ENCODE assay signal across 16 cellular contexts in the genomic region with DNA sequence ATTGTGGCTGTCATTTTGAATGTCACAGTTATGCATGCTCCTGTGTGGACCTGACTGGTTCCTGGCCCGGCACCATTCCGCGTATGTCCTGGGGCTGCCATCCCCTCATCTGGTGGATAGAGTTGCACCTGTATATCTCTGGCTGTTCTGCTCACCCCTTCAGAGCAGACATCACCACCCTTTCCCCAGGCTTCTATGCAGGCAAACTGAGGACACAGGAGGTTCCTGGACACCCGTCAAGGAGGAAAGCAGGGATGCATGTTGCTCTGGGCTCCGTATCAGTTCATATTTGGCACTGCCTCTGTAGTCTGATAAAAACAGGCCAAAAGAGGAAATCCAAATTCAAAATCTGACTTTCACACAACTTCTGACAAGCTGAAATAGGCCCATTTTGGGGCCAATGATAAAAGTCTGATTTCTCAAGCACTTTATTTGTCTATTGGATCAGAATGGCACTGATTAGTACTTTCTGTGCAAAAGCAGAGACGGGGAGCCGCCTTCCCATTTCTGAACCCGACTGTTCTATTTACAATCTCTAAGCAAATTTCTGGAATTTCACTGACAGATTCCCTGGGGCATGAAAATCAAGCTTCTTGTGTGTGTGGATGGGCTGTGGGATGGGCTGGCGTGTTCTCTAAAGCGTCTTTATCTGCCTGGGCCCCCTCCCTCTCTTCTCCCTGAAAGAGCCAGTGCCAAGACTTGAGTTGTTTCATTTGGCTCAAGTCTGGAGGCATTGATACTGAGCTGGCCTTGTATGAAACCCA.
DNase-seq lines count a peak whose midpoint lies in the region; ATAC-seq and TF ChIP-seq lines count a peak whose summit lies in the region.
"Had no signal": no experiment of that assay in that cellular context is flagged by ENCODE, and none has a peak within 500 bp of the region (broad histone marks: within the 10 kb centered on the region; RNA-seq: fewer than 3 reads in every experiment).

No MANE protein-coding gene starts in this region.

- H3K4me1 Mint-ChIP-seq in activated naive CD8-positive, alpha-beta T cell (ENCODE audit: low read depth): no peaks in the 10 kb centered on the region
- peaks cover 10% of the 10 kb centered on the region for H3K4me1 Mint-ChIP-seq in activated naive CD8-positive, alpha-beta T cell treated with anti-CD3 and anti-CD28 coated beads, Interleukin-2, amount 50 U/mL, for 24 hours
- H3K4me1 Mint-ChIP-seq in WTC11: peaks cover 29% of the 10 kb centered on the region
- H3K4me1 Mint-ChIP-seq: activated naive CD4-positive, alpha-beta T cell treated with anti-CD3 and anti-CD28 coated beads, Interleukin-2, amount 50 U/mL, for 24 hours had no signal

- no peak overlapping the region for H3K4me3 Mint-ChIP-seq in activated naive CD8-positive, alpha-beta T cell
- H3K4me3 Mint-ChIP-seq in activated naive CD8-positive, alpha-beta T cell treated with anti-CD3 and anti-CD28 coated beads, Interleukin-2, amount 50 U/mL, for 24 hours: no peak overlapping the region
- H3K4me3 Mint-ChIP-seq in WTC11: no peak overlapping the region
- H3K4me3 Mint-ChIP-seq: activated naive CD4-positive, alpha-beta T cell treated with anti-CD3 and anti-CD28 coated beads, Interleukin-2, amount 50 U/mL, for 24 hours; T-helper 17 cell had no signal

- peak overlapping the region; percentile 23 for H3K27ac Mint-ChIP-seq in activated naive CD8-positive, alpha-beta T cell
- H3K27ac Mint-ChIP-seq in activated naive CD8-positive, alpha-beta T cell treated with anti-CD3 and anti-CD28 coated beads, Interleukin-2, amount 50 U/mL, for 24 hours: no peak overlapping the region
- no peak overlapping the region for H3K27ac Mint-ChIP-seq in WTC11
- H3K27ac Mint-ChIP-seq: activated naive CD4-positive, alpha-beta T cell treated with anti-CD3 and anti-CD28 coated beads, Interleukin-2, amount 50 U/mL, for 24 hours; T-helper 17 cell had no signal

- H3K4me3 ChIP-seq in right lobe of liver (no peak overlapping the region), gastrocnemius medialis (no peak overlapping the region), aorta (ENCODE audit: low read length in 2 of 2) (no peak overlapping the region)

- in situ Hi-C loops in gastrocnemius medialis (cut with MboI; ENCODE audit: low sequenced_read_pairs in 4 of 4): loop anchor here in 1 of 4 donors (25.0 kb wide), 1 partner anchor 90 kb away; the partner anchor contains the start of gene SETBP1

- CTCF ChIA-PET in WTC11 (lab: Charles Lee): no interaction called here

- H3K4me1 ChIP-seq in right lobe of liver (peaks cover 0 to 15% (median 5%) of the 10 kb centered on the region in 4 donors), gastrocnemius medialis (peaks cover 38 to 45% of the 10 kb centered on the region in 2 donors), aorta (ENCODE audit: control insufficient read depth in 1 of 2, insufficient read depth in 2 of 2, low read length in 2 of 2) (peaks cover 0 to 8% of the 10 kb centered on the region in 2 donors)

- peak overlapping the region in 1 of 3 donors; percentile 30 for H3K27ac ChIP-seq in right lobe of liver
- peak overlapping the region; percentile 9 to 58 (median 44) for H3K27ac ChIP-seq in gastrocnemius medialis
- H3K27ac ChIP-seq in aorta (ENCODE audit: low read depth in 1 of 2, low read length in 2 of 2): no peak overlapping the region
- H3K27ac ChIP-seq: 22Rv1 had no signal

- no peak for DNase-seq in activated naive CD8-positive, alpha-beta T cell treated with anti-CD3 and anti-CD28 coated beads, Interleukin-2, amount 50 U/mL, for 24 hours
- no peak for DNase-seq in right lobe of liver
- no peak for DNase-seq in gastrocnemius medialis
- no peak for DNase-seq in aorta
- DNase-seq in activated CD4-positive, alpha-beta T cell treated with anti-CD3 and anti-CD28 coated beads for 1 hour: no peak
- no peak for DNase-seq in WTC11 (ENCODE audit: low spot score)
- DNase-seq: activated CD4-positive, CD25-positive, alpha-beta regulatory T cell treated with anti-CD3 and anti-CD28 coated beads, Interleukin-2, amount 50 U/mL, for 72 hours; activated CD8-positive, alpha-beta memory T cell treated with anti-CD3 and anti-CD28 coated beads, Interleukin-2, amount 50 U/mL, for 4 hours; cerebellar nuclear complex; MV-4-11; T-helper 17 cell had no signal

- H3K9me3 ChIP-seq in right lobe of liver: no peaks in the 10 kb centered on the region
- no peaks in the 10 kb centered on the region for H3K9me3 ChIP-seq in gastrocnemius medialis
- H3K9me3 ChIP-seq in aorta (ENCODE audit: control insufficient read depth, low read length): no peaks in the 10 kb centered on the region

- intact Hi-C loops in right lobe of liver (cut with DNase I) (no loop called here), gastrocnemius medialis (cut with DNase I; ENCODE audit: low total_unique reads) (no loop called here), aorta (cut with DNase I) (no loop called here)

- TF ChIP-seq POLR2A in right lobe of liver (IDR thresholded peaks at IDR 0.05) (no peak), gastrocnemius medialis (IDR thresholded peaks at IDR 0.05) (no peak)

- no peaks in the 10 kb centered on the region for H3K27me3 ChIP-seq in right lobe of liver
- no peaks in the 10 kb centered on the region for H3K27me3 ChIP-seq in gastrocnemius medialis
- H3K27me3 ChIP-seq in aorta (ENCODE audit: control insufficient read depth in 1 of 2, insufficient read depth in 2 of 2, low read length in 1 of 2): no peaks in the 10 kb centered on the region

- no peak for ATAC-seq in activated naive CD8-positive, alpha-beta T cell treated with anti-CD3 and anti-CD28 coated beads, Interleukin-2, amount 50 U/mL, for 24 hours
- ATAC-seq in right lobe of liver (peak; percentile 19 to 58 (median 42)), gastrocnemius medialis (peak in 1 of 2 donors; percentile 42), aorta (ENCODE audit: low FRiP score) (peak; percentile 65), GM21526 (IDR thresholded peaks at IDR 0.05; ENCODE audit: low FRiP score, unreplicated experiment) (no peak), WTC11 (no peak)
- ATAC-seq: HCT116, T-helper 17 cell had no signal

- no peaks in the 10 kb centered on the region for H3K36me3 Mint-ChIP-seq in activated naive CD8-positive, alpha-beta T cell
- H3K36me3 Mint-ChIP-seq in activated naive CD8-positive, alpha-beta T cell treated with anti-CD3 and anti-CD28 coated beads, Interleukin-2, amount 50 U/mL, for 24 hours (ENCODE audit: low read depth): no peaks in the 10 kb centered on the region
- no peaks in the 10 kb centered on the region for H3K36me3 Mint-ChIP-seq in WTC11
- H3K36me3 Mint-ChIP-seq: activated naive CD4-positive, alpha-beta T cell treated with anti-CD3 and anti-CD28 coated beads, Interleukin-2, amount 50 U/mL, for 24 hours had no signal

- H3K9me3 Mint-ChIP-seq in activated naive CD8-positive, alpha-beta T cell (ENCODE audit: low read depth): no peaks in the 10 kb centered on the region
- no peaks in the 10 kb centered on the region for H3K9me3 Mint-ChIP-seq in activated naive CD8-positive, alpha-beta T cell treated with anti-CD3 and anti-CD28 coated beads, Interleukin-2, amount 50 U/mL, for 24 hours
- no peaks in the 10 kb centered on the region for H3K9me3 Mint-ChIP-seq in WTC11
- H3K9me3 Mint-ChIP-seq: activated naive CD4-positive, alpha-beta T cell treated with anti-CD3 and anti-CD28 coated beads, Interleukin-2, amount 50 U/mL, for 24 hours had no signal

- 33% methylated on average over 7 of the region's 10 CpGs for WGBS in right lobe of liver (ENCODE audit: insufficient coverage, low coverage, low lambda C conversion rate, missing lambda C conversion rate)
- 20 to 22% methylated on average over 10 of the region's 10 CpGs for WGBS in aorta, 2 donors

- TF ChIP-seq CTCF in right lobe of liver (IDR thresholded peaks at IDR 0.05) (no peak), gastrocnemius medialis (IDR thresholded peaks at IDR 0.05 in 4 of 5, conservative IDR thresholded peaks at IDR 0.05 in 1 of 5) (no peak), WTC11 (IDR thresholded peaks at IDR 0.05) (no peak)

- peaks cover 1% of the 10 kb centered on the region for H3K27me3 Mint-ChIP-seq in activated naive CD8-positive, alpha-beta T cell
- peaks cover 11% of the 10 kb centered on the region for H3K27me3 Mint-ChIP-seq in activated naive CD8-positive, alpha-beta T cell treated with anti-CD3 and anti-CD28 coated beads, Interleukin-2, amount 50 U/mL, for 24 hours
- no peaks in the 10 kb centered on the region for H3K27me3 Mint-ChIP-seq in WTC11 (ENCODE audit: low read depth)
- H3K27me3 Mint-ChIP-seq: activated naive CD4-positive, alpha-beta T cell treated with anti-CD3 and anti-CD28 coated beads, Interleukin-2, amount 50 U/mL, for 24 hours had no signal

- no peaks in the 10 kb centered on the region for H3K36me3 ChIP-seq in right lobe of liver
- H3K36me3 ChIP-seq in gastrocnemius medialis: no peaks in the 10 kb centered on the region
- no peaks in the 10 kb centered on the region for H3K36me3 ChIP-seq in aorta (ENCODE audit: control insufficient read depth in 1 of 2, insufficient read depth in 2 of 2, low read length in 1 of 2)

- POLR2A ChIA-PET in WTC11 (lab: Charles Lee): no interaction called here

TF ChIP-seq in WTC11, 78 proteins besides CTCF, POLR2A, EP300 and RAD21 (continues in another document):
- TF ChIP-seq, protein P1, sequence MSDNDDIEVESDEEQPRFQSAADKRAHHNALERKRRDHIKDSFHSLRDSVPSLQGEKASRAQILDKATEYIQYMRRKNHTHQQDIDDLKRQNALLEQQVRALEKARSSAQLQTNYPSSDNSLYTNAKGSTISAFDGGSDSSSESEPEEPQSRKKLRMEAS (CRISPR knock-in tag; IDR thresholded peaks at IDR 0.05): no peak
- TF ChIP-seq, protein P2, sequence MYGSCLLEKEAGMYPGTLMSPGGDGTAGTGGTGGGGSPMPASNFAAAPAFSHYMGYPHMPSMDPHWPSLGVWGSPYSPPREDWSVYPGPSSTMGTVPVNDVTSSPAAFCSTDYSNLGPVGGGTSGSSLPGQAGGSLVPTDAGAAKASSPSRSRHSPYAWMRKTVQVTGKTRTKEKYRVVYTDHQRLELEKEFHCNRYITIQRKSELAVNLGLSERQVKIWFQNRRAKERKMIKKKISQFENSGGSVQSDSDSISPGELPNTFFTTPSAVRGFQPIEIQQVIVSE (CRISPR knock-in tag; IDR thresholded peaks at IDR 0.05; ENCODE audit: borderline replicate concordance): no peak
- TF ChIP-seq, protein P3, sequence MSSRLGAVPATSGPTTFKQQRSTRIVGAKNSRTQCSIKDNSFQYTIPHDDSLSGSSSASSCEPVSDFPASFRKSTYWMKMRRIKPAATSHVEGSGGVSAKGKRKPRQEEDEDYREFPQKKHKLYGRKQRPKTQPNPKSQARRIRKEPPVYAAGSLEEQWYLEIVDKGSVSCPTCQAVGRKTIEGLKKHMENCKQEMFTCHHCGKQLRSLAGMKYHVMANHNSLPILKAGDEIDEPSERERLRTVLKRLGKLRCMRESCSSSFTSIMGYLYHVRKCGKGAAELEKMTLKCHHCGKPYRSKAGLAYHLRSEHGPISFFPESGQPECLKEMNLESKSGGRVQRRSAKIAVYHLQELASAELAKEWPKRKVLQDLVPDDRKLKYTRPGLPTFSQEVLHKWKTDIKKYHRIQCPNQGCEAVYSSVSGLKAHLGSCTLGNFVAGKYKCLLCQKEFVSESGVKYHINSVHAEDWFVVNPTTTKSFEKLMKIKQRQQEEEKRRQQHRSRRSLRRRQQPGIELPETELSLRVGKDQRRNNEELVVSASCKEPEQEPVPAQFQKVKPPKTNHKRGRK (CRISPR knock-in tag; IDR thresholded peaks at IDR 0.05; ENCODE audit: borderline replicate concordance): no peak

Comparison
In these comparisons a context has a peak if more than half of its experiments do, and no peak if none do; other contexts are left out.
1. ATAC-seq: peak in right lobe of liver (4 of 4) and aorta (single experiment); none in activated naive CD8-positive, alpha-beta T cell treated with anti-CD3 and anti-CD28 coated beads, Interleukin-2, amount 50 U/mL, for 24 hours (single experiment), GM21526 (single experiment) and WTC11 (single experiment).
2. H3K27ac ChIP-seq: peak in gastrocnemius medialis (4 of 4); none in aorta (0 of 2).